In genomic region chr13:39566216-39566869, GRCh38 we compare ENCODE assay signal across 16 cellular contexts. TPM values are rescaled to one million over a fixed set of nuclear protein-coding genes. Genes with fewer than 3 reads are reported as not detected.
DNase-seq lines count a peak whose midpoint lies in the region; ATAC-seq and TF ChIP-seq lines count a peak whose summit lies in the region.
"Had no signal": no experiment of that assay in that cellular context is flagged by ENCODE, and none has a peak within 500 bp of the region (broad histone marks: within the 10 kb centered on the region; RNA-seq: fewer than 3 reads in every experiment).

No MANE protein-coding gene starts in this region.

- H2BK12ac ChIP-seq in H9 (ENCODE audit: insufficient read length, low read depth, low read length): no peak overlapping the region

- no peak overlapping the region for H3K4me3 ChIP-seq in Panc1 (ENCODE audit: low read depth in 2 of 2, low read length in 2 of 2)
- H3K4me3 ChIP-seq in endodermal cell (ENCODE audit: low read length): no peak overlapping the region
- H3K4me3 ChIP-seq in neuron (ENCODE audit: low read length): peak overlapping the region; percentile 17
- H3K4me3 ChIP-seq in spleen: no peak overlapping the region
- H3K4me3 ChIP-seq: skin epidermis had no signal

- peak; percentile 57; the same call in 1 of the 2 replicates for ATAC-seq in Panc1
- ATAC-seq: activated CD4-positive, alpha-beta T cell treated with anti-CD3 and anti-CD28 coated beads for 36 hours; activated CD8-positive, alpha-beta memory T cell treated with anti-CD3 and anti-CD28 coated beads, Interleukin-2, amount 10 ng/mL, durations not matched to agents 7 days and 5 days; HepG2 had no signal

- H2BK5ac ChIP-seq in H9 (ENCODE audit: insufficient read length, low read length): no peak overlapping the region

- no peak overlapping the region for H3K4me2 ChIP-seq in H9 (ENCODE audit: insufficient read depth, insufficient read length, low read length)

- H4K91ac ChIP-seq in H9 (ENCODE audit: insufficient read length, low read depth, low read length): no peak overlapping the region

- no peak for TF ChIP-seq POLR2A in spleen (IDR thresholded peaks at IDR 0.05)

- H3K79me1 ChIP-seq in H9 (ENCODE audit: insufficient read depth, low read depth, low read length, poor library complexity, severe bottlenecking): no peaks in the 10 kb centered on the region

- no peak overlapping the region for H2BK20ac ChIP-seq in H9 (ENCODE audit: low read depth, low read length, poor library complexity, severe bottlenecking)

- in situ Hi-C loops in Panc1 (cut with HindIII; ENCODE audit: low pct_unique_long_range_greater_than_20kb, low sequenced_read_pairs): no loop called here

- H3K18ac ChIP-seq in H9 (ENCODE audit: insufficient read length, low read depth, low read length): no peak overlapping the region

- H3K9me3 ChIP-seq in H9 (ENCODE audit: control insufficient read depth, low read depth, low read length) (no peaks in the 10 kb centered on the region), Panc1 (ENCODE audit: control insufficient read depth, insufficient read depth, low read depth, low read length) (no peaks in the 10 kb centered on the region), endodermal cell (ENCODE audit: control insufficient read depth, low read length) (no peaks in the 10 kb centered on the region), neuron (ENCODE audit: low read length) (no peaks in the 10 kb centered on the region), spleen (no peaks in the 10 kb centered on the region)

- no peaks in the 10 kb centered on the region for H3K27me3 ChIP-seq in H9 (ENCODE audit: insufficient read depth, low read length)
- no peaks in the 10 kb centered on the region for H3K27me3 ChIP-seq in Panc1 (ENCODE audit: control insufficient read depth, insufficient read depth, low read length)
- H3K27me3 ChIP-seq in endodermal cell (ENCODE audit: control insufficient read depth, insufficient read depth, low read length, poor library complexity, severe bottlenecking): no peaks in the 10 kb centered on the region
- no peaks in the 10 kb centered on the region for H3K27me3 ChIP-seq in neuron (ENCODE audit: insufficient read depth, low read length)
- H3K27me3 ChIP-seq in spleen (replicated peaks in 1 of 7): no peaks in the 10 kb centered on the region

- H3K4me1 Mint-ChIP-seq in H9: peaks cover 25 to 37% of the 10 kb centered on the region in 2 experiments
- H3K4me1 Mint-ChIP-seq in endodermal cell: peaks cover 16% of the 10 kb centered on the region
- H3K4me1 Mint-ChIP-seq: activated CD4-positive, alpha-beta T cell treated with anti-CD3 and anti-CD28 coated beads for 36 hours; activated CD8-positive, alpha-beta memory T cell treated with anti-CD3 and anti-CD28 coated beads, Interleukin-2, amount 10 ng/mL, durations not matched to agents 7 days and 5 days had no signal

- CTCF ChIA-PET in Panc1 (lab: Charles Lee): no interaction called here

- no peak overlapping the region for H3K27ac ChIP-seq in H9 (ENCODE audit: insufficient read length, low read depth, low read length)
- H3K27ac ChIP-seq in Panc1 (ENCODE audit: low read length): peak overlapping the region; percentile 82
- peak overlapping the region; percentile 73 for H3K27ac ChIP-seq in endodermal cell (ENCODE audit: low read depth, low read length)
- no peak overlapping the region for H3K27ac ChIP-seq in spleen

- no peak overlapping the region for H2BK120ac ChIP-seq in H9 (ENCODE audit: low read depth, low read length, poor library complexity, severe bottlenecking)

- H3K36me3 Mint-ChIP-seq in H9 (ENCODE audit: insufficient read depth in 1 of 3, low read depth in 3 of 3): no peaks in the 10 kb centered on the region
- no peaks in the 10 kb centered on the region for H3K36me3 Mint-ChIP-seq in endodermal cell (ENCODE audit: low read depth)
- H3K36me3 Mint-ChIP-seq: activated CD8-positive, alpha-beta memory T cell treated with anti-CD3 and anti-CD28 coated beads, Interleukin-2, amount 10 ng/mL, durations not matched to agents 7 days and 5 days had no signal

- POLR2A ChIA-PET in Panc1 (lab: Charles Lee): no interaction called here

- H2AK5ac ChIP-seq in H9 (ENCODE audit: insufficient read length, low read length): no peak overlapping the region

- TF ChIP-seq CTCF in H9 (conservative IDR thresholded peaks at IDR 0.05): no peak
- no peak for TF ChIP-seq CTCF in Panc1 (IDR thresholded peaks at IDR 0.05)
- TF ChIP-seq CTCF in endodermal cell (conservative IDR thresholded peaks at IDR 0.05): no peak
- no peak for TF ChIP-seq CTCF in spleen (IDR thresholded peaks at IDR 0.05 in 8 of 11, conservative IDR thresholded peaks at IDR 0.05 in 3 of 11)

- H3K4ac ChIP-seq in H9 (ENCODE audit: low read depth, low read length): no peak overlapping the region

- no TSS peak for BruUV-seq in Panc1 (replicated peaks; lab: Mats Ljungman, UMichigan)

- H3K4me1 ChIP-seq in H9 (ENCODE audit: insufficient read depth, low read length) (no peaks in the 10 kb centered on the region; the same call in 1 of the 2 replicates), Panc1 (ENCODE audit: control insufficient read depth, insufficient read depth, low read length) (peaks cover 44% of the 10 kb centered on the region), endodermal cell (ENCODE audit: control insufficient read depth, insufficient read depth, low read length) (peaks cover 3% of the 10 kb centered on the region), neuron (ENCODE audit: insufficient read depth, low read length) (peaks cover 37% of the 10 kb centered on the region), spleen (no peaks in the 10 kb centered on the region)

- no peaks in the 10 kb centered on the region for H3K79me2 ChIP-seq in H9 (ENCODE audit: insufficient read depth, low read length)

- H3K27ac Mint-ChIP-seq in H9: peak overlapping the region in 2 of 3 experiments; percentile 76 to 97; a peak in 4 of 7 replicates
- H3K27ac Mint-ChIP-seq in endodermal cell: peak overlapping the region; percentile 92
- H3K27ac Mint-ChIP-seq: activated CD4-positive, alpha-beta T cell treated with anti-CD3 and anti-CD28 coated beads for 36 hours; activated CD8-positive, alpha-beta memory T cell treated with anti-CD3 and anti-CD28 coated beads, Interleukin-2, amount 10 ng/mL, durations not matched to agents 7 days and 5 days; activated T-helper 2 cell treated with anti-CD3 and anti-CD28 coated beads, Interferon-gamma antibody, Interleukin-2, Interleukin-4, amounts not matched to agents 10 μg/mL and 5 μg/mL and 100 μg/mL, durations not matched to agents 14 hours and 24 hours and 36 hours had no signal

- H3K9me3 Mint-ChIP-seq in H9 (no peaks in the 10 kb centered on the region; a peak in 1 of 5 replicates), endodermal cell (no peaks in the 10 kb centered on the region)
- H3K9me3 Mint-ChIP-seq: activated T-helper 2 cell treated with anti-CD3 and anti-CD28 coated beads, Interferon-gamma antibody, Interleukin-2, Interleukin-4, amounts not matched to agents 10 μg/mL and 5 μg/mL and 100 μg/mL, durations not matched to agents 14 hours and 24 hours and 36 hours had no signal

- no peaks in the 10 kb centered on the region for H3K27me3 Mint-ChIP-seq in H9 (ENCODE audit: low read depth)
- H3K27me3 Mint-ChIP-seq in endodermal cell (ENCODE audit: insufficient read depth): no peaks in the 10 kb centered on the region

- no peak overlapping the region for H3T11ph ChIP-seq in H9 (ENCODE audit: low read length)

- H4K20me1 ChIP-seq in H9 (ENCODE audit: control insufficient read depth, insufficient read depth, insufficient read length): no peaks in the 10 kb centered on the region

- H3K36me3 ChIP-seq in Panc1 (ENCODE audit: control insufficient read depth, insufficient read depth, low read length) (no peaks in the 10 kb centered on the region), endodermal cell (ENCODE audit: control insufficient read depth, insufficient read depth, low read length) (no peaks in the 10 kb centered on the region), neuron (ENCODE audit: insufficient read depth, low read length) (peaks cover 2% of the 10 kb centered on the region), spleen (no peaks in the 10 kb centered on the region)

- no peak overlapping the region for H4K8ac ChIP-seq in H9 (replicated peaks; ENCODE audit: insufficient read length, low read depth, low read length)

- no CpG with 5 or more reads among the region's 8 CpGs for WGBS in H9 (ENCODE audit: extremely low coverage, insufficient read length, low lambda C conversion rate)
- 87 to 88% methylated on average over 7 to 8 of the region's 8 CpGs for WGBS in endodermal cell (ENCODE audit: insufficient coverage in 1 of 2, insufficient read length in 1 of 2), 2 experiments
- WGBS in spleen, 5 donors: 75 to 95% (median 77%) methylated on average over 8 of the region's 8 CpGs

- H3K4me3 Mint-ChIP-seq in H9 (no peak overlapping the region), endodermal cell (no peak overlapping the region)
- H3K4me3 Mint-ChIP-seq: activated CD4-positive, alpha-beta T cell treated with anti-CD3 and anti-CD28 coated beads for 36 hours; activated CD8-positive, alpha-beta memory T cell treated with anti-CD3 and anti-CD28 coated beads, Interleukin-2, amount 10 ng/mL, durations not matched to agents 7 days and 5 days had no signal

- no peak overlapping the region for H3K56ac ChIP-seq in H9 (ENCODE audit: insufficient read length, low read depth, low read length)

- H3K23me2 ChIP-seq in H9 (ENCODE audit: insufficient read length, low read depth, low read length, poor library complexity, severe bottlenecking): no peaks in the 10 kb centered on the region

- no peak overlapping the region for H3K14ac ChIP-seq in H9 (ENCODE audit: insufficient read depth, low read length)

- no peak overlapping the region for H3K9ac ChIP-seq in H9 (ENCODE audit: extremely low read depth, insufficient read length, low read length)
- no peak overlapping the region for H3K9ac ChIP-seq in endodermal cell (ENCODE audit: extremely low read depth, low read length, poor library complexity, severe bottlenecking)

- no peak for DNase-seq in H9
- DNase-seq in Panc1 (ENCODE audit: low read depth, low spot score): no peak
- DNase-seq in endodermal cell: no peak
- DNase-seq in T1000 (lab: John Stamatoyannopoulos, UW): no peak
- no peak for DNase-seq in spleen
- no peak for DNase-seq in NCI-H146 treated with DMSO at 0.1 percent for 48 hours (lab: John Stamatoyannopoulos, UW; ENCODE audit: unreplicated experiment)
- DNase-seq in posterior vena cava (ENCODE audit: low spot score): no peak
- DNase-seq: activated CD4-positive, alpha-beta T cell treated with anti-CD3 and anti-CD28 coated beads for 36 hours; activated CD8-positive, alpha-beta memory T cell treated with anti-CD3 and anti-CD28 coated beads, Interleukin-2, amount 10 ng/mL, durations not matched to agents 7 days and 5 days; NCI-H1436; NCI-H2171 treated with DMSO at 0.1 percent for 48 hours; stimulated activated CD4-positive, alpha-beta T cell treated with anti-CD3 and anti-CD28 coated beads, Interleukin-4, amount 100 ng/mL, for 4 hours had no signal

- intact Hi-C loops in Panc1 (cut with micrococcal nuclease; ENCODE audit: unreplicated experiment): no loop called here
- intact Hi-C loops in spleen (cut with DNase I; ENCODE audit: low total_unique reads): no loop called here
- intact Hi-C loops in posterior vena cava (cut with DNase I): no loop called here

- no peak overlapping the region for H4K5ac ChIP-seq in H9 (ENCODE audit: insufficient read length, low read depth, low read length)

- no peak overlapping the region for H2AFZ ChIP-seq in H9 (ENCODE audit: low read length)
- H2AFZ ChIP-seq in neuron (ENCODE audit: low read depth, low read length): no peak overlapping the region

- H2BK15ac ChIP-seq in H9 (ENCODE audit: low read depth, low read length): no peak overlapping the region

- no peak overlapping the region for H3K23ac ChIP-seq in H9 (ENCODE audit: insufficient read length, low read depth, low read length)

RNA-seq across cellular contexts. Expression of gene LHFPL6, which starts 36.6 kb away (rescaled TPM):
- total RNA-seq in H9 (2021) (3.5 and 3.9 TPM in 2 replicates), Panc1 (2021; ENCODE audit: unreplicated experiment) (25.7 TPM), endodermal cell (1 to 10 TPM in 1 of 2 donors, under 1 TPM in 1; 0.53 to 2.8 TPM), spleen (10 to 100 TPM; 23.8 to 49.0 (median 43.4) TPM), posterior vena cava (100 to 1,000 TPM; 206 to 213 TPM)
- 21.9 TPM for polyA plus RNA-seq in Panc1 (2012; ENCODE audit: insufficient read length)
- 41.0 TPM for polyA plus RNA-seq in endodermal cell (2013, experiment 1 of 2)
- polyA plus RNA-seq in endodermal cell (2013, experiment 2 of 2): 32.1 TPM
- polyA plus RNA-seq in spleen: 10 to 100 TPM in 1 of 3 donors, 1 to 10 TPM in 2; 6.9 to 12.0 (median 8.3) TPM
- total RNA-seq: HepG2 had no signal
- polyA plus RNA-seq: HepG2 had no signal

Comparison
In these comparisons a context has a peak if more than half of its experiments do, and no peak if none do; other contexts are left out.
1. H3K27ac ChIP-seq: peak in Panc1 (single experiment) and endodermal cell (single experiment); none in H9 (single experiment) and spleen (0 of 8).